Comparison of ENCODE assay signal across 12 cellular contexts in genomic region chr7:44121761-44122420, GRCh38. TPM values are rescaled to one million over a fixed set of nuclear protein-coding genes. Genes with fewer than 3 reads are reported as not detected.
DNase-seq lines count a peak whose midpoint lies in the region; ATAC-seq, FAIRE-seq and TF ChIP-seq lines count a peak whose summit lies in the region.
"Had no signal": no experiment of that assay in that cellular context is flagged by ENCODE, and none has a peak within 500 bp of the region (broad histone marks: within the 10 kb centered on the region; RNA-seq: fewer than 3 reads in every experiment).

No MANE protein-coding gene starts in this region.

- peaks cover 31% of the 10 kb centered on the region for H3K79me2 ChIP-seq in KMS-11 (ENCODE audit: insufficient read depth, low read depth)
- H3K79me2 ChIP-seq in K562 (ENCODE audit: control insufficient read depth, insufficient read depth, low read length): peaks cover 48% of the 10 kb centered on the region

- 86% methylated on average over 12 of the region's 12 CpGs for WGBS in K562 (ENCODE audit: insufficient coverage, low coverage, missing lambda C conversion rate)

- H3K4me2 ChIP-seq in KMS-11 (peak overlapping the region; percentile 96), K562 (ENCODE audit: insufficient read depth, low read length) (peak overlapping the region; percentile 91)

- H3K4me3 ChIP-seq in Caco-2 (ENCODE audit: low read depth, low read length): no peak overlapping the region
- H3K4me3 ChIP-seq in KMS-11 (IDR thresholded peaks at IDR 0.05; ENCODE audit: insufficient read depth, low read depth, low read length): peak overlapping the region; percentile 48
- H3K4me3 ChIP-seq in K562: peak overlapping the region; percentile 93; the same call in 1 of the 2 replicates
- H3K4me3 ChIP-seq in neuron (ENCODE audit: low read length): peak overlapping the region; percentile 97

- no peaks in the 10 kb centered on the region for H3K9me3 Mint-ChIP-seq in Caco-2 (ENCODE audit: unreplicated experiment)

- H3K9me1 ChIP-seq in K562 (ENCODE audit: control insufficient read depth, insufficient read depth, low read length): peaks cover 4% of the 10 kb centered on the region

- FAIRE-seq in K562 (lab: Jason Lieb, UNC): no peak
- FAIRE-seq: pancreas had no signal

- no peak for DNase-seq in Caco-2
- DNase-seq in K562 (ENCODE audit: extremely low read depth in 1 of 4, low spot score in 3 of 4): no peak
- DNase-seq in SIG-M5 (lab: John Stamatoyannopoulos, UW): no peak
- DNase-seq in NK-92 treated with Interleukin-12 subunit alpha and Interleukin-12 subunit beta, amount 100 ng/mL, for 24 hours (lab: John Stamatoyannopoulos, UW): no peak
- DNase-seq: foreskin keratinocyte, GDM1 had no signal

- POLR2A ChIA-PET in Caco-2 (lab: Charles Lee) (no interaction called here), K562 (lab: Yijun Ruan, JAX) (interaction anchor here (1.0 to 3.4 kb wide), 4 partner anchors 7 to 24 kb away, joined by 5 to 12 read pairs (median 5); no protein-coding TSS in a partner anchor)

- TF ChIP-seq POLR2A in K562 (conservative IDR thresholded peaks at IDR 0.05): no peak

- TF ChIP-seq EP300 in K562 (IDR thresholded peaks at IDR 0.05; ENCODE audit: low read length): no peak

- peak overlapping the region; percentile 73 for H3K4me3 Mint-ChIP-seq in Caco-2 (ENCODE audit: unreplicated experiment)

- no peak for ATAC-seq in K562
- no peak for ATAC-seq in HG02981 (IDR thresholded peaks at IDR 0.05; ENCODE audit: unreplicated experiment)
- ATAC-seq in activated CD4-positive, CD25-positive, alpha-beta regulatory T cell treated with anti-CD3 and anti-CD28 coated beads, Interleukin-2, amount 50 U/mL, for 24 hours: no peak
- ATAC-seq: foreskin keratinocyte, pancreas had no signal

- no peaks in the 10 kb centered on the region for H3K27me3 Mint-ChIP-seq in Caco-2 (ENCODE audit: insufficient read depth, unreplicated experiment)

- H3K27ac ChIP-seq in KMS-11: no peak overlapping the region
- H3K27ac ChIP-seq in K562 (ENCODE audit: extremely low read depth, low read depth, low read length): no peak overlapping the region; the same call in 2 of the 3 replicates

- no peak for TF ChIP-seq RAD21 in K562 (CRISPR knock-in tag; conservative IDR thresholded peaks at IDR 0.05 in 1 of 2, IDR thresholded peaks at IDR 0.05 in 1 of 2)

- BruUV-seq in Caco-2 (replicated peaks; lab: Mats Ljungman, UMichigan) (no TSS peak), K562 (replicated peaks; lab: Mats Ljungman, UMichigan) (no TSS peak)

- no peak overlapping the region for H3K27ac Mint-ChIP-seq in Caco-2 (ENCODE audit: unreplicated experiment)

- H4K20me1 ChIP-seq in KMS-11 (ENCODE audit: insufficient read depth): no peaks in the 10 kb centered on the region
- H4K20me1 ChIP-seq in K562 (replicated peaks; ENCODE audit: control insufficient read depth, insufficient read depth, low read length): peaks cover 7% of the 10 kb centered on the region; the same call in 1 of the 2 replicates

- no peaks in the 10 kb centered on the region for H3K27me3 ChIP-seq in Caco-2 (replicated peaks; ENCODE audit: control insufficient read depth, insufficient read depth, low read length)
- no peaks in the 10 kb centered on the region for H3K27me3 ChIP-seq in KMS-11 (ENCODE audit: insufficient read depth, low read depth)
- H3K27me3 ChIP-seq in K562 (ENCODE audit: control insufficient read depth in 2 of 2, insufficient read depth in 2 of 2, low read length in 2 of 2): no peaks in the 10 kb centered on the region
- no peaks in the 10 kb centered on the region for H3K27me3 ChIP-seq in neuron (ENCODE audit: insufficient read depth, low read length)
- H3K27me3 ChIP-seq: pancreas had no signal

- H3K36me3 Mint-ChIP-seq in Caco-2 (ENCODE audit: insufficient read depth, unreplicated experiment): peaks cover 37% of the 10 kb centered on the region

- in situ Hi-C loops in K562 (cut with MboI): no loop called here

- peaks cover 2% of the 10 kb centered on the region for H3K36me3 ChIP-seq in Caco-2 (ENCODE audit: control insufficient read depth, insufficient read depth, low read length)
- peaks cover 5% of the 10 kb centered on the region; the same call in 1 of the 2 replicates for H3K36me3 ChIP-seq in KMS-11 (ENCODE audit: insufficient read depth)
- peaks cover 55% of the 10 kb centered on the region for H3K36me3 ChIP-seq in K562 (ENCODE audit: control insufficient read depth, insufficient read depth, low read length)
- peaks cover 37% of the 10 kb centered on the region for H3K36me3 ChIP-seq in neuron (ENCODE audit: insufficient read depth, low read length)

- H3K9ac ChIP-seq in KMS-11 (peak overlapping the region; percentile 77; the same call in 1 of the 2 replicates), K562 (ENCODE audit: insufficient read depth in 1 of 2, low read depth in 2 of 2, low read length in 2 of 2) (peak overlapping the region; percentile 88 to 90)

- peaks cover 12% of the 10 kb centered on the region for H3K4me1 Mint-ChIP-seq in Caco-2 (ENCODE audit: low read depth, unreplicated experiment)

- no peak overlapping the region for H2AFZ ChIP-seq in KMS-11 (ENCODE audit: low read depth)
- H2AFZ ChIP-seq in K562 (ENCODE audit: low read depth, low read length): no peak overlapping the region
- H2AFZ ChIP-seq in neuron (ENCODE audit: low read depth, low read length): no peak overlapping the region

- intact Hi-C loops in Caco-2 (cut with micrococcal nuclease; ENCODE audit: unreplicated experiment): no loop called here
- intact Hi-C loops in K562 (cut with micrococcal nuclease): no loop called here

- CTCF ChIA-PET in Caco-2 (lab: Charles Lee): interaction anchor here (1.5 to 2.1 kb wide), 2 partner anchors 10 to 75 kb away, joined by 3 to 8 read pairs; no protein-coding TSS in a partner anchor
- CTCF ChIA-PET in K562 (lab: Yijun Ruan, JAX; ENCODE audit: low intra/inter-chr PET ratio): no interaction called here

- H3K4me1 ChIP-seq in Caco-2: no peaks in the 10 kb centered on the region
- peaks cover 22% of the 10 kb centered on the region for H3K4me1 ChIP-seq in KMS-11 (ENCODE audit: low read depth, poor library complexity, severe bottlenecking)
- peaks cover 14 to 27% of the 10 kb centered on the region in 2 experiments; a peak in 4 of 5 replicates for H3K4me1 ChIP-seq in K562 (replicated peaks in 1 of 2; ENCODE audit: control insufficient read depth in 2 of 2, insufficient read depth in 2 of 2, low read length in 2 of 2)
- peaks cover 9% of the 10 kb centered on the region for H3K4me1 ChIP-seq in neuron (ENCODE audit: insufficient read depth, low read length)
- H3K4me1 ChIP-seq: foreskin keratinocyte had no signal

- no peaks in the 10 kb centered on the region for H3K9me3 ChIP-seq in Caco-2
- H3K9me3 ChIP-seq in K562 (replicated peaks; ENCODE audit: control insufficient read depth, insufficient read depth, low read depth, low read length): no peaks in the 10 kb centered on the region
- H3K9me3 ChIP-seq in neuron (ENCODE audit: low read length): no peaks in the 10 kb centered on the region
- H3K9me3 ChIP-seq: pancreas had no signal

- TF ChIP-seq CTCF in Caco-2 (IDR thresholded peaks at IDR 0.05; ENCODE audit: insufficient read depth in 1 of 2, low read depth in 1 of 2, low read length in 1 of 2, severe bottlenecking in 1 of 2, unreplicated experiment in 1 of 2) (no peak), KMS-11 (conservative IDR thresholded peaks at IDR 0.05; ENCODE audit: low read depth, low read length) (no peak), K562 (IDR thresholded peaks at IDR 0.05 in 2 of 3, conservative IDR thresholded peaks at IDR 0.05 in 1 of 3; ENCODE audit: insufficient read depth in 2 of 3, low read depth in 1 of 3, low read length in 3 of 3) (no peak)

RNA-seq across cellular contexts. Expression of gene POLD2, which starts 1.5 kb away (rescaled TPM):
- total RNA-seq in Caco-2 (2022) (130 and 140 TPM in 2 replicates), K562 (2014; rRNA removed) (225 and 257 TPM in 2 replicates), K562 (2014; rRNA removed; fragmentation: Illumina TruSeq; extraction: Trizol) (84.6 and 112 TPM in 2 replicates), K562 (2015; rRNA removed; fragmentation: Illumina TruSeq; extraction: Trizol) (148 and 153 TPM in 2 replicates), K562 (2021) (259 and 267 TPM in 2 replicates)
- 221 and 485 TPM in 2 replicates for total RNA-seq in K562 (2011; cell fraction: chromatin; rRNA removed; ENCODE audit: low replicate concordance)
- 288 and 305 TPM in 2 replicates for total RNA-seq in K562 (2011; cell fraction: nucleolus; rRNA removed)
- total RNA-seq in K562 (2011; cell fraction: nucleoplasm; rRNA removed): 283 and 288 TPM in 2 replicates
- polyA plus RNA-seq in K562 (2011; rRNA removed) (255 and 293 TPM in 2 replicates), K562 (2014; fragmentation: Illumina TruSeq; extraction: Trizol) (230 and 249 TPM in 2 replicates), K562 (2014; fragmentation: Nextera tagmentation; extraction: Ambion mirVana) (10 to 100 TPM; 29.7 to 82.9 TPM), K562 (2014; rRNA removed) (225 and 255 TPM in 2 replicates)
- 344 and 561 TPM in 2 replicates for polyA plus RNA-seq in K562 (2011; cell fraction: cytosol; rRNA removed)
- polyA plus RNA-seq in K562 (2011; cell fraction: nucleus; rRNA removed): 643 and 644 TPM in 2 replicates
- 248 and 301 TPM in 2 replicates for polyA plus RNA-seq in K562 (2012)
- polyA minus RNA-seq in K562 (2011; rRNA and poly(A)+ RNA removed): 64.0 and 99.2 TPM in 2 replicates
- 89.3 and 91.7 TPM in 2 replicates for polyA minus RNA-seq in K562 (2011; cell fraction: cytosol; rRNA and poly(A)+ RNA removed)
- polyA minus RNA-seq in K562 (2011; cell fraction: nucleus; rRNA and poly(A)+ RNA removed): 95.6 and 131 TPM in 2 replicates

RNA-seq across cellular contexts. Expression of gene AEBP1, which starts 17.7 kb away (rescaled TPM):
- 0.54 TPM in 1 of 2 replicates, not detected in the other for total RNA-seq in Caco-2 (2022)
- 1.3 and 8.8 TPM in 2 replicates for total RNA-seq in K562 (2011; cell fraction: chromatin; rRNA removed; ENCODE audit: low replicate concordance)
- total RNA-seq in K562 (2011; cell fraction: nucleolus; rRNA removed): 4.2 and 6.2 TPM in 2 replicates
- 3.3 and 4.3 TPM in 2 replicates for total RNA-seq in K562 (2011; cell fraction: nucleoplasm; rRNA removed)
- 0.53 TPM in 1 of 2 replicates, not detected in the other for total RNA-seq in K562 (2014; rRNA removed)
- 0.15 TPM in 1 of 2 replicates, not detected in the other for total RNA-seq in K562 (2014; rRNA removed; fragmentation: Illumina TruSeq; extraction: Trizol)
- 0.36 TPM in 1 of 2 replicates, not detected in the other for total RNA-seq in K562 (2015; rRNA removed; fragmentation: Illumina TruSeq; extraction: Trizol)
- 0.78 and 0.87 TPM in 2 replicates for total RNA-seq in K562 (2021)
- 0.43 and 1.1 TPM in 2 replicates for polyA plus RNA-seq in K562 (2011; rRNA removed)
- 0.48 and 0.60 TPM in 2 replicates for polyA plus RNA-seq in K562 (2011; cell fraction: cytosol; rRNA removed)
- 5.3 and 8.2 TPM in 2 replicates for polyA plus RNA-seq in K562 (2011; cell fraction: nucleus; rRNA removed)
- polyA plus RNA-seq in K562 (2012): 0.57 and 1.3 TPM in 2 replicates
- 0.30 and 0.69 TPM in 2 replicates for polyA plus RNA-seq in K562 (2014; fragmentation: Illumina TruSeq; extraction: Trizol)
- polyA plus RNA-seq in K562 (2014; fragmentation: Nextera tagmentation; extraction: Ambion mirVana): under 1 TPM in 1 of 2 experiments, not detected in 1; 0.04 TPM
- 0.03 TPM in 1 of 2 replicates, not detected in the other for polyA plus RNA-seq in K562 (2014; rRNA removed)
- polyA minus RNA-seq in K562 (2011; rRNA and poly(A)+ RNA removed): 0.39 and 0.46 TPM in 2 replicates
- 1.0 and 1.8 TPM in 2 replicates for polyA minus RNA-seq in K562 (2011; cell fraction: cytosol; rRNA and poly(A)+ RNA removed)
- polyA minus RNA-seq in K562 (2011; cell fraction: nucleus; rRNA and poly(A)+ RNA removed): 0.67 and 1.1 TPM in 2 replicates

RNA-seq across cellular contexts. Expression of gene MYL7, which starts 19.2 kb away (rescaled TPM):
- total RNA-seq in Caco-2 (2022) (16.2 and 22.4 TPM in 2 replicates), K562 (2014; rRNA removed) (not detected in 2 replicates), K562 (2014; rRNA removed; fragmentation: Illumina TruSeq; extraction: Trizol) (not detected in 2 replicates), K562 (2015; rRNA removed; fragmentation: Illumina TruSeq; extraction: Trizol) (not detected in 2 replicates), K562 (2021) (not detected in 2 replicates)
- total RNA-seq in K562 (2011; cell fraction: chromatin; rRNA removed; ENCODE audit: low replicate concordance): not detected in 2 replicates
- not detected in 2 replicates for total RNA-seq in K562 (2011; cell fraction: nucleolus; rRNA removed)
- not detected in 2 replicates for total RNA-seq in K562 (2011; cell fraction: nucleoplasm; rRNA removed)
- polyA plus RNA-seq in K562 (2011; rRNA removed) (not detected in 2 replicates), K562 (2014; fragmentation: Illumina TruSeq; extraction: Trizol) (not detected in 2 replicates), K562 (2014; fragmentation: Nextera tagmentation; extraction: Ambion mirVana) (not detected), K562 (2014; rRNA removed) (not detected in 2 replicates)
- 0.12 TPM in 1 of 2 replicates, not detected in the other for polyA plus RNA-seq in K562 (2011; cell fraction: cytosol; rRNA removed)
- polyA plus RNA-seq in K562 (2011; cell fraction: nucleus; rRNA removed): 0.27 TPM in 1 of 2 replicates, not detected in the other
- not detected in 2 replicates for polyA plus RNA-seq in K562 (2012)
- polyA minus RNA-seq in K562 (2011; rRNA and poly(A)+ RNA removed): not detected in 2 replicates
- not detected in 2 replicates for polyA minus RNA-seq in K562 (2011; cell fraction: cytosol; rRNA and poly(A)+ RNA removed)
- polyA minus RNA-seq in K562 (2011; cell fraction: nucleus; rRNA and poly(A)+ RNA removed): not detected in 2 replicates
- total RNA-seq: foreskin keratinocyte; T-helper 2 cell treated with Interferon-gamma antibody and Interleukin-4, amounts not matched to agents 100 ng/mL and 5 ng/mL, for 36 hours had no signal
- polyA plus RNA-seq: foreskin keratinocyte had no signal

RNA-seq across cellular contexts. Expression of gene POLM, which starts 39.6 kb away (rescaled TPM):
- total RNA-seq in Caco-2 (2022): 18.3 and 19.5 TPM in 2 replicates
- total RNA-seq in K562 (2011; cell fraction: chromatin; rRNA removed; ENCODE audit: low replicate concordance): 15.0 and 46.8 TPM in 2 replicates
- total RNA-seq in K562 (2011; cell fraction: nucleolus; rRNA removed): 28.4 and 32.0 TPM in 2 replicates
- 22.1 and 23.5 TPM in 2 replicates for total RNA-seq in K562 (2011; cell fraction: nucleoplasm; rRNA removed)
- 4.1 and 6.5 TPM in 2 replicates for total RNA-seq in K562 (2014; rRNA removed)
- total RNA-seq in K562 (2014; rRNA removed; fragmentation: Illumina TruSeq; extraction: Trizol): 1.3 and 1.9 TPM in 2 replicates
- total RNA-seq in K562 (2015; rRNA removed; fragmentation: Illumina TruSeq; extraction: Trizol): 4.2 and 4.8 TPM in 2 replicates
- total RNA-seq in K562 (2021): 8.6 and 9.9 TPM in 2 replicates
- polyA plus RNA-seq in K562 (2011; rRNA removed): 4.1 and 5.7 TPM in 2 replicates
- 4.9 and 8.0 TPM in 2 replicates for polyA plus RNA-seq in K562 (2011; cell fraction: cytosol; rRNA removed)
- polyA plus RNA-seq in K562 (2011; cell fraction: nucleus; rRNA removed): 22.0 and 33.1 TPM in 2 replicates
- polyA plus RNA-seq in K562 (2012): 4.7 and 10.9 TPM in 2 replicates
- 3.6 and 4.1 TPM in 2 replicates for polyA plus RNA-seq in K562 (2014; fragmentation: Illumina TruSeq; extraction: Trizol)
- polyA plus RNA-seq in K562 (2014; fragmentation: Nextera tagmentation; extraction: Ambion mirVana): under 1 TPM; 0.51 to 0.70 TPM
- 5.2 and 5.9 TPM in 2 replicates for polyA plus RNA-seq in K562 (2014; rRNA removed)
- polyA minus RNA-seq in K562 (2011; rRNA and poly(A)+ RNA removed): 4.8 and 6.4 TPM in 2 replicates
- 5.9 and 23.5 TPM in 2 replicates for polyA minus RNA-seq in K562 (2011; cell fraction: cytosol; rRNA and poly(A)+ RNA removed)
- 16.4 and 23.2 TPM in 2 replicates for polyA minus RNA-seq in K562 (2011; cell fraction: nucleus; rRNA and poly(A)+ RNA removed)

RNA-seq across cellular contexts. Expression of gene PGAM2, which starts 56.5 kb away (rescaled TPM):
- not detected in 2 replicates for total RNA-seq in Caco-2 (2022)
- not detected in 2 replicates for total RNA-seq in K562 (2011; cell fraction: chromatin; rRNA removed; ENCODE audit: low replicate concordance)
- 0.50 and 0.53 TPM in 2 replicates for total RNA-seq in K562 (2011; cell fraction: nucleolus; rRNA removed)
- not detected in 2 replicates for total RNA-seq in K562 (2011; cell fraction: nucleoplasm; rRNA removed)
- not detected in 2 replicates for total RNA-seq in K562 (2014; rRNA removed)
- not detected in 2 replicates for total RNA-seq in K562 (2014; rRNA removed; fragmentation: Illumina TruSeq; extraction: Trizol)
- total RNA-seq in K562 (2015; rRNA removed; fragmentation: Illumina TruSeq; extraction: Trizol): not detected in 2 replicates
- total RNA-seq in K562 (2021): not detected in 2 replicates
- not detected in 2 replicates for polyA plus RNA-seq in K562 (2011; rRNA removed)
- polyA plus RNA-seq in K562 (2011; cell fraction: cytosol; rRNA removed): 0.12 TPM in 1 of 2 replicates, not detected in the other
- 0.14 TPM in 1 of 2 replicates, not detected in the other for polyA plus RNA-seq in K562 (2011; cell fraction: nucleus; rRNA removed)
- polyA plus RNA-seq in K562 (2012): not detected in 2 replicates
- polyA plus RNA-seq in K562 (2014; fragmentation: Illumina TruSeq; extraction: Trizol): not detected in 2 replicates
- polyA plus RNA-seq in K562 (2014; fragmentation: Nextera tagmentation; extraction: Ambion mirVana): not detected
- polyA plus RNA-seq in K562 (2014; rRNA removed): not detected in 2 replicates
- not detected in 2 replicates for polyA minus RNA-seq in K562 (2011; rRNA and poly(A)+ RNA removed)
- not detected in 2 replicates for polyA minus RNA-seq in K562 (2011; cell fraction: cytosol; rRNA and poly(A)+ RNA removed)
- not detected in 2 replicates for polyA minus RNA-seq in K562 (2011; cell fraction: nucleus; rRNA and poly(A)+ RNA removed)

Comparison
In these comparisons a context has a peak if more than half of its experiments do, and no peak if none do; other contexts are left out.
1. RNA of gene MYL7, which starts 19.2 kb away (total RNA-seq): 16.2 to 22.4 TPM in Caco-2; not detected in K562; every median in the first group is over 10 times any median in the second.